ENCODE assay signal across 29 cellular contexts in the genomic region with DNA sequence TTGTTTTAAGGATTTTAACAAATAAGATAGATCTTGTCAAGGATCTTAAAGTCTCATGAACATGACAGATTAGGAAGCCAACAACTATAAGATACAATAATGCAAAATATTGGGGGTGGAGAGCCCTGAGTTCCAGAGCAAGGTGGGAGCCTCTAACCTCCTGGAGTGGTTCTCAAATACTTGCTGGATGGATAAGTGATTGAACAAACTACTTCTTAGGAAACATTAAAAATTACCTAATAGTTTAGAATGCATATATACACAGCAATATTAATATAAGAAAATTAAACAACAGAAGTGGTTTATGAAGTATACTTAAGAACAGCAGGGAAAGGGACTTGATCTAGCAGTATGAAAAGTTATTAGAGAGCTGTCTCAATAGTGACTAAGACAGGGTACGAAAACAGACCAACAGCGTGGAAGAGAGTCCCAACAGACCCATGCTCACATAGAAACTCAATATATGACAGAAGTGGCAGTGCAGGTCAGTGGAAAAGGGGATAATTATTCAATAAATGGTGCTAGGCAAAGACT. TPM values are rescaled to one million over a fixed set of nuclear protein-coding genes. Genes with fewer than 3 reads are reported as not detected.
"Had no signal": no experiment of that assay in that cellular context is flagged by ENCODE, and none has a peak within 500 bp of the region (broad histone marks: within the 10 kb centered on the region; RNA-seq: fewer than 3 reads in every experiment).

No MANE protein-coding gene starts in this region.

- H3K4me1 ChIP-seq: ascending aorta had no signal

- H3K4me3 ChIP-seq: ascending aorta, cardiac muscle cell had no signal

- H3K27me3 ChIP-seq: ascending aorta, cardiac muscle cell had no signal

- H3K36me3 ChIP-seq: ascending aorta, cardiac muscle cell had no signal

- ATAC-seq: activated CD8-positive, alpha-beta memory T cell treated with anti-CD3 and anti-CD28 coated beads, Interleukin-2, amount 10 ng/mL, durations not matched to agents 7 days and 5 days; activated CD8-positive, alpha-beta T cell treated with anti-CD3 and anti-CD28 coated beads for 36 hours; activated naive CD8-positive, alpha-beta T cell treated with anti-CD3 and anti-CD28 coated beads, Interleukin-2, amount 50 U/mL, for 24 hours had no signal

- H3K27ac ChIP-seq: ascending aorta, cardiac muscle cell, VCaP had no signal

- DNase-seq: activated B cell treated with CpG ODN at 0.5 μM for 24 hours; activated CD4-positive, alpha-beta memory T cell treated with anti-CD3 and anti-CD28 coated beads for 36 hours; activated CD4-positive, alpha-beta T cell treated with anti-CD3 and anti-CD28 coated beads for 4 hours; activated CD4-positive, alpha-beta T cell treated with anti-CD3 and anti-CD28 coated beads, Interleukin-2, amount 10 ng/mL, durations not matched to agents 24 days and 14 days; activated CD4-positive, alpha-beta T cell treated with anti-CD3 and anti-CD28 coated beads, Interleukin-2, amount 50 U/mL, for 1 hour; activated CD4-positive, alpha-beta T cell treated with anti-CD3 and anti-CD28 coated beads, Interleukin-2, amount 50 U/mL, for 4 hours; activated CD4-positive, CD25-positive, alpha-beta regulatory T cell treated with anti-CD3 and anti-CD28 coated beads, Interleukin-2, amount 50 U/mL, for 72 hours; activated CD8-positive, alpha-beta memory T cell treated with anti-CD3 and anti-CD28 coated beads for 24 hours; activated CD8-positive, alpha-beta memory T cell treated with anti-CD3 and anti-CD28 coated beads, Interleukin-2, amount 10 ng/mL, durations not matched to agents 7 days and 5 days; activated CD8-positive, alpha-beta memory T cell treated with anti-CD3 and anti-CD28 coated beads, Interleukin-2, amount 50 U/mL, for 48 hours; activated CD8-positive, alpha-beta T cell treated with anti-CD3 and anti-CD28 coated beads for 36 hours; activated effector memory CD4-positive, alpha-beta T cell treated with Interleukin-2 at 50 U/mL for 16 hours; activated gamma-delta T cell; activated naive CD4-positive, alpha-beta T cell treated with anti-CD3 and anti-CD28 coated beads, Interleukin-2, amount 10 ng/mL, durations not matched to agents 7 days and 5 days; activated naive CD4-positive, alpha-beta T cell treated with Interleukin-2 at 50 U/mL for 16 hours; activated naive CD8-positive, alpha-beta T cell treated with anti-CD3 and anti-CD28 coated beads, Interleukin-2, amount 10 ng/mL, durations not matched to agents 7 days and 5 days; activated naive CD8-positive, alpha-beta T cell treated with anti-CD3 and anti-CD28 coated beads, Interleukin-2, amount 50 U/mL, for 24 hours; activated T-cell treated with anti-CD3 and anti-CD28 coated beads, Interleukin-2, amount 50 U/mL, for 24 hours; activated T-cell treated with anti-CD3 and anti-CD28 coated beads, Interleukin-2, amount 50 U/mL, for 48 hours; amygdala; anterior cingulate cortex; caudate nucleus; SW 1271; T-helper 1 cell; T-helper 2 cell; T-helper 9 cell had no signal

RNA-seq across cellular contexts. Expression of a gene that starts 28.3 kb away (rescaled TPM):
- total RNA-seq: ascending aorta had no signal
